ENCODE assay signal across 19 cellular contexts in genomic region chr5:150647275-150648251, GRCh38. TPM values are rescaled to one million over a fixed set of nuclear protein-coding genes. Genes with fewer than 3 reads are reported as not detected.
DNase-seq lines count a peak whose midpoint lies in the region; ATAC-seq and TF ChIP-seq lines count a peak whose summit lies in the region.
"Had no signal": no experiment of that assay in that cellular context is flagged by ENCODE, and none has a peak within 500 bp of the region (broad histone marks: within the 10 kb centered on the region; RNA-seq: fewer than 3 reads in every experiment).

No MANE protein-coding gene starts in this region.

- ATAC-seq in Right ventricle myocardium superior (ENCODE audit: poor library complexity) (peak; percentile 64), HG03159 (IDR thresholded peaks at IDR 0.05; ENCODE audit: unreplicated experiment) (no peak)
- ATAC-seq: activated T-cell treated with anti-CD3 and anti-CD28 coated beads, Interleukin-2, amount 50 U/mL, for 72 hours had no signal

- no peak overlapping the region for H2BK5ac ChIP-seq in mesenchymal stem cell (ENCODE audit: low read depth, low read length, poor library complexity, severe bottlenecking)

- no peak overlapping the region for H2AK5ac ChIP-seq in mesenchymal stem cell (ENCODE audit: low read length, severe bottlenecking)

- no peaks in the 10 kb centered on the region for H3K9me3 ChIP-seq in adrenal gland (replicated peaks in 1 of 3)
- no peaks in the 10 kb centered on the region for H3K9me3 ChIP-seq in mesenchymal stem cell (ENCODE audit: control insufficient read depth, low read length)
- no peaks in the 10 kb centered on the region for H3K9me3 ChIP-seq in subcutaneous abdominal adipose tissue (ENCODE audit: control insufficient read depth in 5 of 5, low read length in 5 of 5)

- no peak overlapping the region for H3K14ac ChIP-seq in mesenchymal stem cell (ENCODE audit: low read length in 2 of 2)

- H2BK12ac ChIP-seq in mesenchymal stem cell (ENCODE audit: low read length in 2 of 2), result no peak overlapping the region

- peak overlapping the region; percentile 16 for H4K8ac ChIP-seq in mesenchymal stem cell (ENCODE audit: low read length)

- H3K27me3 ChIP-seq in adrenal gland (no peaks in the 10 kb centered on the region), mesenchymal stem cell (ENCODE audit: control insufficient read depth in 1 of 2, insufficient read depth in 1 of 2, low read length in 2 of 2) (no peaks in the 10 kb centered on the region), subcutaneous abdominal adipose tissue (ENCODE audit: control insufficient read depth in 5 of 5, insufficient read depth in 4 of 5, low read length in 5 of 5) (no peaks in the 10 kb centered on the region)

- peaks cover 6% of the 10 kb centered on the region for H3K79me1 ChIP-seq in mesenchymal stem cell (replicated peaks; ENCODE audit: low read length, poor library complexity, severe bottlenecking)

- H2BK120ac ChIP-seq in mesenchymal stem cell (ENCODE audit: low read depth, low read length), result no peak overlapping the region

- intact Hi-C loops in adrenal gland (cut with DNase I) (no loop called here), Right ventricle myocardium superior (cut with DNase I) (no loop called here)

- no peak overlapping the region for H3K23ac ChIP-seq in mesenchymal stem cell (ENCODE audit: low read length in 2 of 2)

- H2BK15ac ChIP-seq in mesenchymal stem cell (ENCODE audit: low read depth, poor library complexity, severe bottlenecking), result no peak overlapping the region

- no peak overlapping the region for H3K9ac ChIP-seq in mesenchymal stem cell (ENCODE audit: low read length)
- H3K9ac ChIP-seq in subcutaneous abdominal adipose tissue (ENCODE audit: low read length in 5 of 5), result peak overlapping the region in 2 of 5 donors; percentile 32 to 41

- H2AFZ ChIP-seq in mesenchymal stem cell (ENCODE audit: low read depth, low read length), result no peak overlapping the region

- H3K4me1 ChIP-seq in adrenal gland (replicated peaks in 1 of 2) (peaks cover 65 to 96% of the 10 kb centered on the region in 2 donors), mesenchymal stem cell (ENCODE audit: control insufficient read depth, insufficient read depth, low read depth, low read length) (peaks cover 29% of the 10 kb centered on the region), subcutaneous abdominal adipose tissue (ENCODE audit: control insufficient read depth in 5 of 5, insufficient read depth in 5 of 5, low read length in 5 of 5) (peaks cover 23 to 59% (median 58%) of the 10 kb centered on the region in 5 donors)

- no peak overlapping the region for H3K4me3 ChIP-seq in adrenal gland
- no peak overlapping the region for H3K4me3 ChIP-seq in mesenchymal stem cell (ENCODE audit: insufficient read depth in 1 of 2, low read depth in 1 of 2, low read length in 2 of 2)
- H3K4me3 ChIP-seq in subcutaneous abdominal adipose tissue (ENCODE audit: low read depth in 1 of 5, low read length in 5 of 5), result peak overlapping the region in 1 of 5 donors; percentile 39

- H3K4ac ChIP-seq in mesenchymal stem cell (ENCODE audit: low read depth in 1 of 2, low read length in 2 of 2), result no peak overlapping the region

- H3K36me3 ChIP-seq in adrenal gland (replicated peaks in 1 of 2), result peaks cover 0 to 48% of the 10 kb centered on the region in 2 donors
- peaks cover 10 to 47% of the 10 kb centered on the region in 2 experiments for H3K36me3 ChIP-seq in mesenchymal stem cell (ENCODE audit: control insufficient read depth in 1 of 2, insufficient read depth in 2 of 2, low read depth in 1 of 2, low read length in 2 of 2)
- H3K36me3 ChIP-seq in subcutaneous abdominal adipose tissue (ENCODE audit: control insufficient read depth in 5 of 5, insufficient read depth in 5 of 5, low read length in 5 of 5), result peaks cover 0 to 35% (median 33%) of the 10 kb centered on the region in 5 donors

- DNase-seq in adrenal gland (peak; percentile 68 to 94 (median 92)), Right ventricle myocardium superior (peak; percentile 89), mesenchymal stem cell (no peak), DMS114 treated with DMSO at 0.1 percent for 48 hours (lab: John Stamatoyannopoulos, UW; ENCODE audit: unreplicated experiment) (no peak), hepatic stellate cell (ENCODE audit: low spot score) (no peak), NOMO-1 treated with DMSO at 0.1 percent for 48 hours (lab: John Stamatoyannopoulos, UW; ENCODE audit: unreplicated experiment) (no peak)
- DNase-seq: activated CD4-positive, alpha-beta T cell treated with anti-CD3 and anti-CD28 coated beads for 48 hours; activated T-cell treated with anti-CD3 and anti-CD28 coated beads, Interleukin-2, amount 50 U/mL, for 72 hours; AML-193; DMS153; effector memory CD4-positive, alpha-beta T cell; HFFc6; NCI-H2029 treated with DMSO at 0.1 percent for 48 hours; NCI-H774; stimulated activated CD4-positive, alpha-beta T cell treated with anti-CD3 and anti-CD28 coated beads, Interleukin-12 subunit alpha, Interleukin-12 subunit beta, amount 100 ng/mL, for 4 hours; T-helper 2 cell had no signal

- H4K91ac ChIP-seq in mesenchymal stem cell (ENCODE audit: low read length), result no peak overlapping the region

- peak in 1 of 2 donors; percentile 75 for TF ChIP-seq POLR2A in adrenal gland (IDR thresholded peaks at IDR 0.05)

- no peak overlapping the region for H3K4me2 ChIP-seq in mesenchymal stem cell (ENCODE audit: low read length, poor library complexity, severe bottlenecking)

- TF ChIP-seq CTCF in adrenal gland (IDR thresholded peaks at IDR 0.05), result peak in 1 of 6 experiments; percentile 7

- H3K27ac ChIP-seq in adrenal gland, result peak overlapping the region; percentile 27 to 97 (median 85)
- H3K27ac ChIP-seq in mesenchymal stem cell (ENCODE audit: low read length, poor library complexity, severe bottlenecking), result no peak overlapping the region
- H3K27ac ChIP-seq in subcutaneous abdominal adipose tissue (ENCODE audit: low read depth, low read length), result peak overlapping the region; percentile 50

- no peak overlapping the region for H3K18ac ChIP-seq in mesenchymal stem cell (ENCODE audit: low read depth in 1 of 2, low read length in 2 of 2)

- 26 to 36% (median 30%) methylated on average over 10 to 25 of the region's 25 CpGs for WGBS in adrenal gland, 4 donors
- 92% methylated on average over 25 of the region's 25 CpGs for WGBS in mesenchymal stem cell

RNA-seq across cellular contexts. Expression of gene SYNPO, which starts 7.1 kb away (rescaled TPM):
- total RNA-seq in adrenal gland (100 to 1,000 TPM in 5 of 8 donors, 10 to 100 TPM in 3; 86.8 to 293 (median 151) TPM), Right ventricle myocardium superior (645 TPM)
- 100 to 1,000 TPM in 2 of 3 donors, 10 to 100 TPM in 1; 59.4 to 254 (median 108) TPM for polyA plus RNA-seq in adrenal gland
- polyA plus RNA-seq in mesenchymal stem cell (2013, experiment 1 of 2), result 37.8 TPM
- 39.1 TPM for polyA plus RNA-seq in mesenchymal stem cell (2013, experiment 2 of 2)
- polyA plus RNA-seq: neural cell had no signal

RNA-seq across cellular contexts. Expression of gene MYOZ3, which starts 13.5 kb away (rescaled TPM):
- total RNA-seq in adrenal gland, result 1 to 10 TPM in 1 of 8 donors, under 1 TPM in 6, not detected in 1; 0.12 to 1.9 (median 0.42) TPM
- 1 to 10 TPM in 1 of 3 donors, under 1 TPM in 2; 0.16 to 1.4 (median 0.51) TPM for polyA plus RNA-seq in adrenal gland
- total RNA-seq in Right ventricle myocardium superior, result 4.0 TPM
- 1.6 TPM for polyA plus RNA-seq in mesenchymal stem cell (2013, experiment 1 of 2)
- 1.8 TPM for polyA plus RNA-seq in mesenchymal stem cell (2013, experiment 2 of 2)
- polyA plus RNA-seq: neural cell had no signal

RNA-seq across cellular contexts. Expression of gene RBM22, which starts 53.3 kb away (rescaled TPM):
- total RNA-seq in adrenal gland (10 to 100 TPM; 28.6 to 80.4 (median 38.5) TPM), Right ventricle myocardium superior (26.9 TPM)
- polyA plus RNA-seq in adrenal gland, result 10 to 100 TPM; 30.4 to 43.7 (median 41.3) TPM
- polyA plus RNA-seq in mesenchymal stem cell (2013, experiment 1 of 2), result 32.2 TPM
- polyA plus RNA-seq in mesenchymal stem cell (2013, experiment 2 of 2), result 31.6 TPM

Comparison
In these comparisons a context has a peak if more than half of its experiments do, and no peak if none do; other contexts are left out.
1. DNase-seq: peak in adrenal gland (7 of 7) and Right ventricle myocardium superior (single experiment); none in mesenchymal stem cell (single experiment), DMS114 treated with DMSO at 0.1 percent for 48 hours (single experiment), hepatic stellate cell (single experiment) and NOMO-1 treated with DMSO at 0.1 percent for 48 hours (single experiment).